1 cellular context compared by ENCODE assay signal in the genomic region with DNA sequence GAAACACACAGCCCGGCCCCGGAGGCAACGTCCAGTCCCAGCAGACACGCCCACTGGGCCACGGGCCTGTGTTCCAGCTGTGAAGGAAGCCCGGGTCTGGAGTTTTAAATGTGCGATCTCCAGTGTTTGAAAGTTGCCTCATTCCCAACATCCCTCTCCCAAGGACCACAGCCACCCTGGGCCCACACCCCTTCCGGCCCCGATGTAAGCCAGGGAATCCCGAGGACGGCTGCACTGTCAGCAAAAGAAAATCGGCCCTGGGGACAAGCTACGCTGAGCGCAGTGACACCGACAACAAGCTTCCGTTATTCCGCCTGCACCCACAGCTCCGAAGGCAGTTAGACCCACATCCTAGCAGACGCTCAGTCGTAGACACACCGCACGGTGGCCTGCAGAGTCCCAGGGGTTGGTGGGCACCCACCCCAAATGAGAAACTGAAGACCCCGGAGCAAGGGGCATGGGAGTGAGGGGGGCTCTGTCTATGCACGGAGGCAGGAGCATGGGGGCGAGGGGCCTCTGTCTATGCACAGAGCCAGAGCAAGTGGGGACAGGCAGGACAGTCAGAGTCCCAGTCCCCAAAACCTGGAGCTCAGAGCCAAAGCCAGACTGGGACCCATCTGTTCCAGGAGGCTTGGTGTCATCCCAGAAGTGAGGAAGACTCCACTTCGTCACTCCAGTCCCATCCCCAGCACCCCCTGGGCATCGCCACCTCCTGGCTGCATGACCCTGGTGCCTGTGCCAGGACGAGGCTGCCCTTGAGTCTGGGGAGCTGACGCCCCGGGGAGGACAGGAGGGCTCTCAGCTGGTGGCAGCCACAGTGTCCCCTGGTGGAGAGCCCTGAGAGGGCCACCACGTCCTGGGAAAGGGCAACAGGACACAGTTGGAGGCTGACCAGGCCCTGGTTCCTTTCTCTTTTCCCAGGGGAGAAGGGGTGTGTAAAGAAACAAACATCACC.
TF ChIP-seq lines count a peak whose summit lies in the region.

No MANE protein-coding gene starts in this region.

TF ChIP-seq in K562, 482 proteins besides CTCF, POLR2A, EP300 and RAD21:
- TF ChIP-seq ZC3H8 (IDR thresholded peaks at IDR 0.05): no peak
- no peak for TF ChIP-seq ZNF24 (IDR thresholded peaks at IDR 0.05)
- TF ChIP-seq CBX1 (IDR thresholded peaks at IDR 0.05; ENCODE audit: low read depth): no peak
- TF ChIP-seq, protein P1, sequence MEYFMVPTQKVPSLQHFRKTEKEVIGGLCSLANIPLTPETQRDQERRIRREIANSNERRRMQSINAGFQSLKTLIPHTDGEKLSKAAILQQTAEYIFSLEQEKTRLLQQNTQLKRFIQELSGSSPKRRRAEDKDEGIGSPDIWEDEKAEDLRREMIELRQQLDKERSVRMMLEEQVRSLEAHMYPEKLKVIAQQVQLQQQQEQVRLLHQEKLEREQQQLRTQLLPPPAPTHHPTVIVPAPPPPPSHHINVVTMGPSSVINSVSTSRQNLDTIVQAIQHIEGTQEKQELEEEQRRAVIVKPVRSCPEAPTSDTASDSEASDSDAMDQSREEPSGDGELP (CRISPR knock-in tag; IDR thresholded peaks at IDR 0.05; ENCODE audit: borderline replicate concordance): 0 out of 2 replicates have a peak, but pooled peaks have one; percentile 7
- peak; percentile 9; the same call in 1 of the 2 replicates for TF ChIP-seq ZNF316 (IDR thresholded peaks at IDR 0.05)
